Comparison of ENCODE assay signal across 8 cellular contexts in the genomic region with DNA sequence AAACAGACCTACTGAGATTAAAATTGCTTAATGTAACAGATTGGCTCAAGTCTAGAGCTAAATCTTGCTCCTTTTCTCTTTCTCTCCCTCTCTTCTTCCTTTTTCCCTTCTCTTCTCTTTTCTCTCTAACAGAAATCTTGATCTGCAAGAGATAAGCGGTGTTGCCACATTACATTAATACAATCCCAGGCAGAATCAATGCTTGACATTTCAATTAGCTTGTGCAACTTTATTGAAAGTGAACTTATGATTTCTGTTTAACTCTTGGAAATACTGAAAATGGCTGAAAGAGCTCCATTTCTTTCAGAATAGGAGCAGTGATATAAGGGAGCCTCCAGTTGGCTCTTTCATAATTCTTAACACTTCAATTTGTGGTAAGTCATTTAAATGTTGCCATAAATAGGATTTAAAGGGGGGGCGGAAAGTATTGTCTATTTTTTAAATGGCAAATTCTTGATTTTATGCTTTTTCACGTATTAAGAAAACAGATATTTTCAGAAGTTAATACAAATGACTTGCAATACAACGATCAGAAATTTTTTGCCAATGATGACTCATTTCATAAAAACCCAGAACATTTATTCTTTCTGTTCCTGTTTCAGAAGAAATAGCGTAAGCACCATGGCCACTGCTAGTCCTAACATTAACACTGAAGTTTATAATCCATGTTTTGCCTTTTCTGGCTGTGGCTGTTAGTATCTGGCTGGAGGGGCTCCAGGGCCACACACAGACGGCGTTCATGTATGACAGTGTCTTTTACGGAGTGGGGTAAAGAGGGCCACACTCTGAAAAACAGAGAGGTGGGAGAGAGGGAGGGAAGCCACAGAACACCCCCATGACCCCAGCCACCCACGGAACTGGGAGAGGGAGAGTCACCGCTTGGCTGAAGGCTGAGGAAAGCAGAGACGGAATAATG.
DNase-seq lines count a peak whose midpoint lies in the region; ATAC-seq, FAIRE-seq and TF ChIP-seq lines count a peak whose summit lies in the region.

No MANE protein-coding gene starts in this region.

- POLR2A ChIA-PET in endothelial cell of umbilical vein (lab: Charles Lee) (no interaction called here), HepG2 (lab: Yijun Ruan, JAX) (no interaction called here)

- no peaks in the 10 kb centered on the region for H3K4me1 Mint-ChIP-seq in activated T-cell treated with anti-CD3 and anti-CD28 coated beads, Interleukin-2, amount 50 U/mL, for 4 hours (ENCODE audit: low read depth)

- H3K4me2 ChIP-seq in endothelial cell of umbilical vein (ENCODE audit: insufficient read depth, low read length) (peak overlapping the region; percentile 12), HepG2 (ENCODE audit: low read depth, low read length) (no peak overlapping the region)

- TF ChIP-seq CTCF in endothelial cell of umbilical vein (IDR thresholded peaks at IDR 0.05; ENCODE audit: extremely low read depth in 1 of 2, insufficient read depth in 1 of 2, low read depth in 1 of 2, low read length in 2 of 2) (no peak), spleen (IDR thresholded peaks at IDR 0.05 in 8 of 11, conservative IDR thresholded peaks at IDR 0.05 in 3 of 11) (no peak), HepG2 (CRISPR knock-in tag; IDR thresholded peaks at IDR 0.05) (no peak)

- H2AFZ ChIP-seq in endothelial cell of umbilical vein (ENCODE audit: low read depth, low read length) (peak overlapping the region; percentile 72), HepG2 (ENCODE audit: low read length) (no peak overlapping the region)

- H3K36me3 ChIP-seq in endothelial cell of umbilical vein (ENCODE audit: control insufficient read depth in 2 of 2, extremely low read depth in 1 of 2, insufficient read depth in 2 of 2, low read length in 2 of 2) (no peaks in the 10 kb centered on the region), spleen (no peaks in the 10 kb centered on the region), HepG2 (replicated peaks in 1 of 2; ENCODE audit: control insufficient read depth in 1 of 2, insufficient read depth in 2 of 2, low read length in 2 of 2) (no peaks in the 10 kb centered on the region)

- no peaks in the 10 kb centered on the region for H3K9me1 ChIP-seq in endothelial cell of umbilical vein (replicated peaks; ENCODE audit: control insufficient read depth, extremely low read depth, insufficient read depth, low read length)

- no peak for TF ChIP-seq RAD21 in HepG2 (CRISPR knock-in tag; IDR thresholded peaks at IDR 0.05)

- peak overlapping the region; percentile 92 for H3K27ac ChIP-seq in endothelial cell of umbilical vein (ENCODE audit: insufficient read depth, low read depth, low read length)
- peak overlapping the region in 6 of 8 donors; percentile 55 to 69 (median 61) for H3K27ac ChIP-seq in spleen
- H3K27ac ChIP-seq in HepG2 (ENCODE audit: extremely low read length, insufficient read depth, low read length): no peak overlapping the region

- H3K4me3 Mint-ChIP-seq in activated T-cell treated with anti-CD3 and anti-CD28 coated beads, Interleukin-2, amount 50 U/mL, for 4 hours: no peak overlapping the region

- peaks cover 17% of the 10 kb centered on the region for H3K9me3 Mint-ChIP-seq in activated T-cell treated with anti-CD3 and anti-CD28 coated beads, Interleukin-2, amount 50 U/mL, for 4 hours

- TF ChIP-seq POLR2A in endothelial cell of umbilical vein (IDR thresholded peaks at IDR 0.05; ENCODE audit: low read depth, low read length): no peak
- no peak for TF ChIP-seq POLR2A in spleen (IDR thresholded peaks at IDR 0.05)
- no peak for TF ChIP-seq POLR2A in HepG2 (IDR thresholded peaks at IDR 0.05; ENCODE audit: insufficient read depth in 1 of 2, low read depth in 2 of 2, low read length in 2 of 2)

- FAIRE-seq in endothelial cell of umbilical vein (lab: Jason Lieb, UNC) (peak; percentile 82), HepG2 (lab: Jason Lieb, UNC) (no peak)

- intact Hi-C loops in endothelial cell of umbilical vein (cut with micrococcal nuclease) (no loop called here), spleen (cut with DNase I; ENCODE audit: low total_unique reads) (no loop called here), HepG2 (cut with micrococcal nuclease; ENCODE audit: unreplicated experiment) (no loop called here)

- H3K27me3 ChIP-seq in endothelial cell of umbilical vein (ENCODE audit: control insufficient read depth in 2 of 2, insufficient read depth in 2 of 2, low read length in 2 of 2) (no peaks in the 10 kb centered on the region), spleen (replicated peaks in 1 of 7) (no peaks in the 10 kb centered on the region), HepG2 (ENCODE audit: control insufficient read depth in 1 of 2, insufficient read depth in 2 of 2, low read length in 2 of 2) (no peaks in the 10 kb centered on the region)

- BruUV-seq in endothelial cell of umbilical vein (replicated peaks; lab: Mats Ljungman, UMichigan): TSS peak; percentile 73
- no TSS peak for BruUV-seq in HepG2 (replicated peaks; lab: Mats Ljungman, UMichigan)

- WGBS in spleen, 5 donors: 65 to 81% (median 72%) methylated on average over 11 of the region's 11 CpGs
- WGBS in HepG2 (ENCODE audit: low lambda C conversion rate): 67% methylated on average over 11 of the region's 11 CpGs

- H3K9me3 ChIP-seq in endothelial cell of umbilical vein (replicated peaks; ENCODE audit: control insufficient read depth, insufficient read depth, low read length) (no peaks in the 10 kb centered on the region), spleen (peaks cover 0 to 12% (median 3%) of the 10 kb centered on the region in 8 donors), HepG2 (ENCODE audit: low read length) (no peaks in the 10 kb centered on the region)

- CTCF ChIA-PET in endothelial cell of umbilical vein (lab: Charles Lee): interaction anchor here (0.6 to 1.5 kb wide), 4 partner anchors 10 to 1565 kb away, joined by 3 to 4 read pairs (median 3); no protein-coding TSS in a partner anchor
- CTCF ChIA-PET in HepG2 (lab: Yijun Ruan, JAX; ENCODE audit: low intra/inter-chr PET ratio, low total read pairs): no interaction called here

- H3K79me2 ChIP-seq in endothelial cell of umbilical vein (ENCODE audit: control insufficient read depth, insufficient read depth, low read length): no peaks in the 10 kb centered on the region
- no peaks in the 10 kb centered on the region for H3K79me2 ChIP-seq in HepG2 (ENCODE audit: insufficient read depth, low read length)

- ATAC-seq in GM19397 (IDR thresholded peaks at IDR 0.05; ENCODE audit: unreplicated experiment) (peak; percentile 61), HepG2 (no peak)
- ATAC-seq in activated T-cell treated with anti-CD3 and anti-CD28 coated beads, Interleukin-2, amount 50 U/mL, for 4 hours: no peak

- H3K27me3 Mint-ChIP-seq in activated T-cell treated with anti-CD3 and anti-CD28 coated beads, Interleukin-2, amount 50 U/mL, for 4 hours (ENCODE audit: low read depth): no peaks in the 10 kb centered on the region

- H3K9ac ChIP-seq in endothelial cell of umbilical vein (replicated peaks; ENCODE audit: extremely low read depth, insufficient read depth, low read length): peak overlapping the region; percentile 91
- no peak overlapping the region for H3K9ac ChIP-seq in HepG2 (ENCODE audit: insufficient read depth, low read depth, low read length)

- peaks cover 27% of the 10 kb centered on the region for H3K4me1 ChIP-seq in endothelial cell of umbilical vein (ENCODE audit: control insufficient read depth, extremely low read depth, insufficient read depth, low read length)
- H3K4me1 ChIP-seq in spleen: no peaks in the 10 kb centered on the region
- peaks cover 6% of the 10 kb centered on the region for H3K4me1 ChIP-seq in HepG2 (ENCODE audit: insufficient read depth, low read length)

- TF ChIP-seq EP300 in HepG2 (IDR thresholded peaks at IDR 0.05; ENCODE audit: low read depth in 2 of 2, low read length in 2 of 2) (no peak), HepG2 (CRISPR knock-in tag; IDR thresholded peaks at IDR 0.05; ENCODE audit: borderline replicate concordance) (no peak)

- DNase-seq in HS-5 (ENCODE audit: low read depth) (peak; percentile 35), endothelial cell of umbilical vein (ENCODE audit: low read depth, low spot score) (peak; percentile 84), spleen (no peak), anterior cingulate cortex (lab: John Stamatoyannopoulos, UW) (no peak), hypothalamus (lab: John Stamatoyannopoulos, UW) (no peak), HepG2 (ENCODE audit: low spot score) (no peak)
- DNase-seq in activated T-cell treated with anti-CD3 and anti-CD28 coated beads, Interleukin-2, amount 50 U/mL, for 4 hours: no peak

- H4K20me1 ChIP-seq in endothelial cell of umbilical vein (replicated peaks; ENCODE audit: control insufficient read depth, extremely low read depth, insufficient read depth, low read length) (no peaks in the 10 kb centered on the region), HepG2 (ENCODE audit: insufficient read depth, low read length) (no peaks in the 10 kb centered on the region)

- H3K36me3 Mint-ChIP-seq in activated T-cell treated with anti-CD3 and anti-CD28 coated beads, Interleukin-2, amount 50 U/mL, for 4 hours (ENCODE audit: insufficient read depth): no peaks in the 10 kb centered on the region

- dilution Hi-C loops in endothelial cell of umbilical vein (cut with MboI; ENCODE audit: extremely low pct_ligation_motif_present, low sequenced_read_pairs): no loop called here

- no peak overlapping the region for H3K4me3 ChIP-seq in endothelial cell of umbilical vein (replicated peaks in 1 of 3; ENCODE audit: insufficient read depth in 1 of 3, low read depth in 1 of 3, low read length in 3 of 3)
- no peak overlapping the region for H3K4me3 ChIP-seq in spleen
- H3K4me3 ChIP-seq in HepG2 (replicated peaks in 1 of 3; ENCODE audit: insufficient read depth in 1 of 3, low read depth in 2 of 3, low read length in 3 of 3): no peak overlapping the region

- in situ Hi-C loops in HepG2 (cut with HindIII; ENCODE audit: extremely low pct_ligation_motif_present, low pct_unique_long_range_greater_than_20kb): no loop called here

TF ChIP-seq in endothelial cell of umbilical vein, 7 proteins besides CTCF, POLR2A, EP300 and RAD21 (continues in another document):
- TF ChIP-seq POLR2AphosphoS5 (IDR thresholded peaks at IDR 0.05; ENCODE audit: insufficient read depth, low read depth, low read length) (no peak), JUN (IDR thresholded peaks at IDR 0.05; ENCODE audit: borderline replicate concordance, insufficient read depth, insufficient read length, low read depth) (peak; percentile 81)
- TF ChIP-seq, protein P1, sequence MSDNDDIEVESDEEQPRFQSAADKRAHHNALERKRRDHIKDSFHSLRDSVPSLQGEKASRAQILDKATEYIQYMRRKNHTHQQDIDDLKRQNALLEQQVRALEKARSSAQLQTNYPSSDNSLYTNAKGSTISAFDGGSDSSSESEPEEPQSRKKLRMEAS (IDR thresholded peaks at IDR 0.05; ENCODE audit: insufficient read depth, insufficient read length): no peak

TF ChIP-seq in HepG2, 621 proteins besides CTCF, POLR2A, EP300 and RAD21:
- TF ChIP-seq NR2C2 (CRISPR knock-in tag; IDR thresholded peaks at IDR 0.05; ENCODE audit: borderline replicate concordance): no peak
- no peak for TF ChIP-seq KDM4B (CRISPR knock-in tag; IDR thresholded peaks at IDR 0.05)
- no peak for TF ChIP-seq SSRP1 (CRISPR knock-in tag; IDR thresholded peaks at IDR 0.05)

Comparison
In these comparisons a context has a peak if more than half of its experiments do, and no peak if none do; other contexts are left out.
1. DNase-seq: peak in HS-5 (single experiment) and endothelial cell of umbilical vein (single experiment); none in spleen (single experiment), activated T-cell treated with anti-CD3 and anti-CD28 coated beads, Interleukin-2, amount 50 U/mL, for 4 hours (single experiment), anterior cingulate cortex (0 of 58), hypothalamus (0 of 51) and HepG2 (single experiment).